16 cellular contexts compared by ENCODE assay signal in genomic region chr15:89042387-89042786, GRCh38.
"Had no signal": no experiment of that assay in that cellular context is flagged by ENCODE, and none has a peak within 500 bp of the region (broad histone marks: within the 10 kb centered on the region; RNA-seq: fewer than 3 reads in every experiment).

No MANE protein-coding gene starts in this region.

- ATAC-seq: foreskin keratinocyte; mucosa of descending colon; naive thymus-derived CD8-positive, alpha-beta T cell had no signal

- H3K27ac Mint-ChIP-seq: dendritic cell treated with granulocyte-macrophage colony-stimulating factor and Interleukin-4, amounts not matched to agents 40 ng/mL and 50 ng/mL, for 4 days had no signal

- H3K4me1 Mint-ChIP-seq: neural crest cell had no signal

- H3K9me3 ChIP-seq: mucosa of descending colon, ovary, stomach, upper lobe of left lung, vagina had no signal

- H3K36me3 Mint-ChIP-seq: naive thymus-derived CD8-positive, alpha-beta T cell had no signal

- H3K27ac ChIP-seq: foreskin keratinocyte, hepatocyte, ovary, upper lobe of left lung had no signal

- H3K27me3 ChIP-seq: hepatocyte, ovary, stomach, upper lobe of left lung, vagina had no signal

- H3K4me3 Mint-ChIP-seq: dendritic cell treated with granulocyte-macrophage colony-stimulating factor and Interleukin-4, amounts not matched to agents 40 ng/mL and 50 ng/mL, for 4 days; neural crest cell had no signal

- H3K4me1 ChIP-seq: foreskin keratinocyte, stomach, upper lobe of left lung, vagina had no signal

- H3K4me3 ChIP-seq: hepatocyte, mucosa of descending colon, ovary, upper lobe of left lung, vagina had no signal

- H3K9me3 Mint-ChIP-seq: neural crest cell had no signal

- H3K36me3 ChIP-seq: ovary, stomach, upper lobe of left lung, vagina had no signal

- DNase-seq: foreskin keratinocyte; mammary epithelial cell; mucosa of descending colon; naive thymus-derived CD8-positive, alpha-beta T cell; ovary; right cardiac atrium; small intestine; stimulated activated CD4-positive, alpha-beta T cell treated with anti-CD3 and anti-CD28 coated beads, Interleukin-12 subunit alpha, Interleukin-12 subunit beta, amount 100 ng/mL, for 4 hours; stimulated activated naive CD4-positive, alpha-beta T cell; stomach; substantia nigra; upper lobe of left lung had no signal
